In the genomic region with DNA sequence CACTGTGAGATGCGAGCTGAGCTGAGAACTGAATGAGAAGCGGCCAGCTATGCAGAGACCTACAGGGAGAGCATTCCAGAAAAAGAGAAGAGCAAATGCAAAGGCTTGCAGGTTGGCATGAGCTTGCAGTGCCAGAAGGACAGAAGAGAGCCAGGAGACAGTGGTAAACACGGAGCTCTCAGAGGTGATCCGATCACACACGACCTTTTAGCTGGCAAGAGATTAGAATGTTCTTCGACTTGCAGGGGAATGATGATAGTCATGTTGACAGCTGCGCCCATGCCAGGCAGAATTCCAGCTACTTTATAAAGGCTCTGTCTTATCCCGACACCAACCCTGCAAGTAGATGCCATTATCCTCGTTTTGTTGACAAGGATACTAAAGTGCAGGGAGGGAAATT, we compare ENCODE assay signal across 7 cellular contexts.
"Had no signal": no experiment of that assay in that cellular context is flagged by ENCODE, and none has a peak within 500 bp of the region (broad histone marks: within the 10 kb centered on the region; RNA-seq: fewer than 3 reads in every experiment).

No MANE protein-coding gene starts in this region.

- DNase-seq: GM23248, GOT3, H7, HFFc6 had no signal

- FAIRE-seq: HepG2 had no signal

- H3K4me3 ChIP-seq: GM23248, HAP-1 had no signal

- H3K9me3 ChIP-seq: HAP-1 had no signal

- H3K36me3 ChIP-seq: HAP-1 had no signal

- H3K4me1 ChIP-seq: HAP-1 had no signal

- H3K27ac ChIP-seq: GM23248, HL-60 had no signal

- ATAC-seq: HepG2 had no signal
